ENCODE assay signal across 10 cellular contexts in the genomic region with DNA sequence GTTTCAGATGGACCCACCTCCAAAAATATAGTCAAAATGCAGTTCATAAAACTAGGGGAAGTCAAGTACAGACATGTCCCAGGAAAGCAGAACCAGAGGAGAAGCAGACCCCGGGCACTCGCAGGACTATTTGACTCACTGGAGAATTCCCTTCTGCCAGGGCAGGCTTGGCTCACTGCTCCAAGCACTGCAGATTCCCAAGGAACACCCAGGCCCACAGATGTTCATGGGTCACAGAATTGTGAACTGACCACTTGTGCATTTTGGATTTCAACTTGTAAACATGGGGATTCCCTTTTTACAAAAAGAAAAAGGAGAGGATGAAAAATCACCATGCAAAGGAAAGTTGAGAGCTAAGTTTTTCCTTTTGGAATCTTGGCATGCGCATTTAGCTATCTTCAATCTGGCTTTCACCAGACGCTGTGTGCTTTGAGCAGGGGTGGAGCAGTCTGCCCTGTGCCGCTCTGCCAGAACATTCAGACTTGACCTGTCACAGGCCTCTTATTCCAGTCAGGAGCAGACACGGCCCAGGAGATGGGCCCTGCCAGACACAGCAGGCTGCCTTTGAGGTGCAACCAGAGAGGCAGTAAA.
A peak's percentile ranks its signal among the peaks of the same experiment; 100 is the strongest.
DNase-seq lines count a peak whose midpoint lies in the region; ATAC-seq and TF ChIP-seq lines count a peak whose summit lies in the region.
"Had no signal": no experiment of that assay in that cellular context is flagged by ENCODE, and none has a peak within 500 bp of the region (broad histone marks: within the 10 kb centered on the region; RNA-seq: fewer than 3 reads in every experiment).

No MANE protein-coding gene starts in this region.

- no peaks in the 10 kb centered on the region for H3K9me3 ChIP-seq in thoracic aorta

- H3K4me1 ChIP-seq in thoracic aorta (ENCODE audit: control insufficient read depth in 1 of 2, low read depth in 2 of 2) = peaks cover 29 to 60% of the 10 kb centered on the region in 2 donors

- ATAC-seq in thoracic aorta (ENCODE audit: insufficient number of reproducible peaks, low FRiP score, low read depth) = peak; percentile 54
- ATAC-seq: HCT116 had no signal

- peak; percentile 50 for DNase-seq in DMS 273 (lab: John Stamatoyannopoulos, UW; ENCODE audit: unreplicated experiment)
- DNase-seq in DMS 273 treated with DMSO at 0.1 percent for 48 hours (lab: John Stamatoyannopoulos, UW) = no peak
- DNase-seq in astrocyte of the cerebellum (ENCODE audit: low read depth) = peak; percentile 37
- DNase-seq in kidney glomerular epithelial cell (lab: John Stamatoyannopoulos, UW) = peak; percentile 72
- no peak for DNase-seq in thoracic aorta (ENCODE audit: low spot score)
- no peak for DNase-seq in mesenteric fat pad (ENCODE audit: low spot score)
- no peak for DNase-seq in DMS153 (lab: John Stamatoyannopoulos, UW)
- no peak for DNase-seq in inferior parietal cortex (ENCODE audit: extremely low spot score)
- DNase-seq: NK-92 treated with Interleukin-12 subunit alpha and Interleukin-12 subunit beta, amount 100 ng/mL, for 24 hours had no signal

- no peak overlapping the region for H3K4me3 ChIP-seq in astrocyte of the cerebellum (ENCODE audit: low read depth, low read length)
- no peak overlapping the region for H3K4me3 ChIP-seq in thoracic aorta

- in situ Hi-C loops in astrocyte of the cerebellum (cut with HindIII; ENCODE audit: low sequenced_read_pairs) = loop anchor here (25.0 kb wide), 1 partner anchor 332 kb away; the partner anchor contains the start of gene SUMO4

- no peaks in the 10 kb centered on the region for H3K36me3 ChIP-seq in thoracic aorta

- no peak for TF ChIP-seq CTCF in astrocyte of the cerebellum (IDR thresholded peaks at IDR 0.05; ENCODE audit: low read depth, low read length, missing control alignments)
- no peak for TF ChIP-seq CTCF in thoracic aorta (IDR thresholded peaks at IDR 0.05)

- H3K27ac ChIP-seq in thoracic aorta = peak overlapping the region; percentile 60 to 74

- H3K27me3 ChIP-seq in thoracic aorta (replicated peaks; ENCODE audit: insufficient read depth) = no peaks in the 10 kb centered on the region

Comparison
In these comparisons a context has a peak if more than half of its experiments do, and no peak if none do; other contexts are left out.
1. DNase-seq: peak in DMS 273 (single experiment), astrocyte of the cerebellum (single experiment) and kidney glomerular epithelial cell (single experiment); none in DMS 273 treated with DMSO at 0.1 percent for 48 hours (single experiment), thoracic aorta (single experiment), mesenteric fat pad (single experiment), DMS153 (single experiment) and inferior parietal cortex (single experiment).